Comparison of ENCODE assay signal across 8 cellular contexts in genomic region chr5:177390363-177391300, GRCh38. TPM values are rescaled to one million over a fixed set of nuclear protein-coding genes. Genes with fewer than 3 reads are reported as not detected.
DNase-seq lines count a peak whose midpoint lies in the region; ATAC-seq and TF ChIP-seq lines count a peak whose summit lies in the region.

No MANE protein-coding gene starts in this region.

- peaks cover 31% of the 10 kb centered on the region for H3K4me1 Mint-ChIP-seq in T-helper 2 cell treated with Interferon-gamma antibody and Interleukin-4, amounts not matched to agents 5 μg/mL and 100 μg/mL, for 36 hours (ENCODE audit: low read depth)

- no peaks in the 10 kb centered on the region for H3K9me3 Mint-ChIP-seq in T-helper 2 cell treated with Interferon-gamma antibody and Interleukin-4, amounts not matched to agents 5 μg/mL and 100 μg/mL, for 36 hours

- no peaks in the 10 kb centered on the region for H4K20me1 ChIP-seq in hepatocyte (ENCODE audit: insufficient read depth, poor library complexity, severe bottlenecking)

- peak overlapping the region; percentile 50 for H3K27ac Mint-ChIP-seq in T-helper 2 cell treated with Interferon-gamma antibody and Interleukin-4, amounts not matched to agents 5 μg/mL and 100 μg/mL, for 36 hours

- peak; percentile 64 for ATAC-seq in HG02642 (IDR thresholded peaks at IDR 0.05; ENCODE audit: poor library complexity, unreplicated experiment)
- no peak for ATAC-seq in HG03457 (IDR thresholded peaks at IDR 0.05; ENCODE audit: unreplicated experiment)

- no peaks in the 10 kb centered on the region for H3K79me2 ChIP-seq in hepatocyte

- no peaks in the 10 kb centered on the region for H3K36me3 Mint-ChIP-seq in T-helper 2 cell treated with Interferon-gamma antibody and Interleukin-4, amounts not matched to agents 5 μg/mL and 100 μg/mL, for 36 hours (ENCODE audit: low read depth)

- H3K9me3 ChIP-seq in ascending aorta (no peaks in the 10 kb centered on the region), hepatocyte (ENCODE audit: low read depth) (no peaks in the 10 kb centered on the region), skeletal muscle satellite cell (replicated peaks; ENCODE audit: low read length) (no peaks in the 10 kb centered on the region)

- H3K27ac ChIP-seq in ascending aorta (no peak overlapping the region), hepatocyte (peak overlapping the region; percentile 32)

- no peaks in the 10 kb centered on the region for H3K4me1 ChIP-seq in ascending aorta
- H3K4me1 ChIP-seq in hepatocyte (ENCODE audit: insufficient read depth) = peaks cover 3% of the 10 kb centered on the region
- peaks cover 16% of the 10 kb centered on the region for H3K4me1 ChIP-seq in skeletal muscle satellite cell (ENCODE audit: control insufficient read depth, insufficient read depth, low read length)

- 33% methylated on average over 13 of the region's 13 CpGs for WGBS in hepatocyte (ENCODE audit: low lambda C conversion rate, missing lambda C conversion rate)

- no peak overlapping the region for H3K9ac ChIP-seq in skeletal muscle satellite cell (ENCODE audit: low read depth, low read length)

- peak overlapping the region; percentile 37 for H3K4me3 Mint-ChIP-seq in T-helper 2 cell treated with Interferon-gamma antibody and Interleukin-4, amounts not matched to agents 5 μg/mL and 100 μg/mL, for 36 hours

- H3K9me2 ChIP-seq in hepatocyte (replicated peaks; ENCODE audit: insufficient read depth) = no peaks in the 10 kb centered on the region

- H3K27me3 Mint-ChIP-seq in T-helper 2 cell treated with Interferon-gamma antibody and Interleukin-4, amounts not matched to agents 5 μg/mL and 100 μg/mL, for 36 hours (ENCODE audit: low read depth) = peaks cover 3% of the 10 kb centered on the region

- intact Hi-C loops in ascending aorta (cut with DNase I) = loop anchor here (1.0 kb wide), 2 partner anchors 64 to 111 kb away; no protein-coding TSS in a partner anchor

- H3K36me3 ChIP-seq in ascending aorta (no peaks in the 10 kb centered on the region), hepatocyte (replicated peaks; ENCODE audit: insufficient read depth, low read depth) (no peaks in the 10 kb centered on the region), skeletal muscle satellite cell (ENCODE audit: insufficient read depth, low read length) (no peaks in the 10 kb centered on the region)

- DNase-seq in G401 (ENCODE audit: low spot score) (peak; percentile 86), NCI-H1694 (lab: John Stamatoyannopoulos, UW) (peak; percentile 87), ascending aorta (ENCODE audit: low spot score in 2 of 2) (peak in 1 of 2 donors; percentile 89), hepatocyte (ENCODE audit: low spot score) (peak; percentile 90)
- peak; percentile 82 for DNase-seq in T-helper 2 cell treated with Interferon-gamma antibody and Interleukin-4, amounts not matched to agents 5 μg/mL and 100 μg/mL, for 36 hours (ENCODE audit: low spot score)

- in situ Hi-C loops in G401 (cut with HindIII; ENCODE audit: low sequenced_read_pairs) = no loop called here

- TF ChIP-seq CTCF in ascending aorta (IDR thresholded peaks at IDR 0.05) (peak; percentile 94 to 95 (median 94)), hepatocyte (IDR thresholded peaks at IDR 0.05; ENCODE audit: poor library complexity) (peak; percentile 91)

- H3K4me3 ChIP-seq in ascending aorta (no peak overlapping the region), hepatocyte (no peak overlapping the region), skeletal muscle satellite cell (ENCODE audit: low read length) (no peak overlapping the region)

- no peaks in the 10 kb centered on the region for H3K27me3 ChIP-seq in ascending aorta
- no peaks in the 10 kb centered on the region for H3K27me3 ChIP-seq in hepatocyte
- peaks cover 21% of the 10 kb centered on the region for H3K27me3 ChIP-seq in skeletal muscle satellite cell (ENCODE audit: control insufficient read depth, insufficient read depth, low read length)

- H3K4me2 ChIP-seq in hepatocyte (no peak overlapping the region), skeletal muscle satellite cell (ENCODE audit: low read length) (peak overlapping the region; percentile 65)

- no peak overlapping the region for H2AFZ ChIP-seq in hepatocyte

RNA-seq across cellular contexts. Expression of gene SLC34A1, which starts 6.4 kb away (rescaled TPM):
- total RNA-seq in G401 (2014; rRNA removed; shearing (Covaris generic)) = not detected in 2 replicates
- total RNA-seq in ascending aorta (not detected), hepatocyte (0.12 TPM in 1 of 2 replicates, not detected in the other)
- 0.33 TPM in 1 of 2 replicates, not detected in the other for polyA plus RNA-seq in hepatocyte
- not detected in 2 replicates for total RNA-seq in skeletal muscle satellite cell (2012; rRNA removed)

RNA-seq across cellular contexts. Expression of gene PFN3, which starts 9.8 kb away (rescaled TPM):
- not detected in 2 replicates for total RNA-seq in G401 (2014; rRNA removed; shearing (Covaris generic))
- total RNA-seq in ascending aorta = not detected
- total RNA-seq in hepatocyte = not detected in 2 replicates
- polyA plus RNA-seq in hepatocyte = not detected in 2 replicates
- total RNA-seq in skeletal muscle satellite cell (2012; rRNA removed) = not detected in 2 replicates

RNA-seq across cellular contexts. Expression of gene F12, which starts 18.7 kb away (rescaled TPM):
- total RNA-seq in G401 (2014; rRNA removed; shearing (Covaris generic)) = 3.1 and 11.4 TPM in 2 replicates
- total RNA-seq in ascending aorta = not detected
- 16.5 and 18.2 TPM in 2 replicates for total RNA-seq in hepatocyte
- polyA plus RNA-seq in hepatocyte = 46.6 and 49.8 TPM in 2 replicates
- 1.3 and 1.5 TPM in 2 replicates for total RNA-seq in skeletal muscle satellite cell (2012; rRNA removed)

RNA-seq across cellular contexts. Expression of gene RGS14, which starts 32.9 kb away (rescaled TPM):
- total RNA-seq in G401 (2014; rRNA removed; shearing (Covaris generic)) = 72.9 and 91.8 TPM in 2 replicates
- total RNA-seq in ascending aorta (4.5 TPM), hepatocyte (26.1 and 36.5 TPM in 2 replicates)
- polyA plus RNA-seq in hepatocyte = 30.7 and 37.0 TPM in 2 replicates
- 4.6 and 7.2 TPM in 2 replicates for total RNA-seq in skeletal muscle satellite cell (2012; rRNA removed)

RNA-seq across cellular contexts. Expression of gene GRK6, which starts 35.8 kb away (rescaled TPM):
- total RNA-seq in G401 (2014; rRNA removed; shearing (Covaris generic)) = 58.6 and 62.3 TPM in 2 replicates
- total RNA-seq in ascending aorta (20.6 TPM), hepatocyte (29.3 and 31.6 TPM in 2 replicates)
- polyA plus RNA-seq in hepatocyte = 27.3 and 31.1 TPM in 2 replicates
- total RNA-seq in skeletal muscle satellite cell (2012; rRNA removed) = 22.1 and 28.4 TPM in 2 replicates
